Comparison of ENCODE assay signal across 1 cellular context in genomic region chr3:94524102-94524922, GRCh38.
TF ChIP-seq lines count a peak whose summit lies in the region.

No MANE protein-coding gene starts in this region.

TF ChIP-seq in GM23338, 12 proteins besides CTCF, POLR2A, EP300 and RAD21 (continued from another document):
- TF ChIP-seq, protein P1, sequence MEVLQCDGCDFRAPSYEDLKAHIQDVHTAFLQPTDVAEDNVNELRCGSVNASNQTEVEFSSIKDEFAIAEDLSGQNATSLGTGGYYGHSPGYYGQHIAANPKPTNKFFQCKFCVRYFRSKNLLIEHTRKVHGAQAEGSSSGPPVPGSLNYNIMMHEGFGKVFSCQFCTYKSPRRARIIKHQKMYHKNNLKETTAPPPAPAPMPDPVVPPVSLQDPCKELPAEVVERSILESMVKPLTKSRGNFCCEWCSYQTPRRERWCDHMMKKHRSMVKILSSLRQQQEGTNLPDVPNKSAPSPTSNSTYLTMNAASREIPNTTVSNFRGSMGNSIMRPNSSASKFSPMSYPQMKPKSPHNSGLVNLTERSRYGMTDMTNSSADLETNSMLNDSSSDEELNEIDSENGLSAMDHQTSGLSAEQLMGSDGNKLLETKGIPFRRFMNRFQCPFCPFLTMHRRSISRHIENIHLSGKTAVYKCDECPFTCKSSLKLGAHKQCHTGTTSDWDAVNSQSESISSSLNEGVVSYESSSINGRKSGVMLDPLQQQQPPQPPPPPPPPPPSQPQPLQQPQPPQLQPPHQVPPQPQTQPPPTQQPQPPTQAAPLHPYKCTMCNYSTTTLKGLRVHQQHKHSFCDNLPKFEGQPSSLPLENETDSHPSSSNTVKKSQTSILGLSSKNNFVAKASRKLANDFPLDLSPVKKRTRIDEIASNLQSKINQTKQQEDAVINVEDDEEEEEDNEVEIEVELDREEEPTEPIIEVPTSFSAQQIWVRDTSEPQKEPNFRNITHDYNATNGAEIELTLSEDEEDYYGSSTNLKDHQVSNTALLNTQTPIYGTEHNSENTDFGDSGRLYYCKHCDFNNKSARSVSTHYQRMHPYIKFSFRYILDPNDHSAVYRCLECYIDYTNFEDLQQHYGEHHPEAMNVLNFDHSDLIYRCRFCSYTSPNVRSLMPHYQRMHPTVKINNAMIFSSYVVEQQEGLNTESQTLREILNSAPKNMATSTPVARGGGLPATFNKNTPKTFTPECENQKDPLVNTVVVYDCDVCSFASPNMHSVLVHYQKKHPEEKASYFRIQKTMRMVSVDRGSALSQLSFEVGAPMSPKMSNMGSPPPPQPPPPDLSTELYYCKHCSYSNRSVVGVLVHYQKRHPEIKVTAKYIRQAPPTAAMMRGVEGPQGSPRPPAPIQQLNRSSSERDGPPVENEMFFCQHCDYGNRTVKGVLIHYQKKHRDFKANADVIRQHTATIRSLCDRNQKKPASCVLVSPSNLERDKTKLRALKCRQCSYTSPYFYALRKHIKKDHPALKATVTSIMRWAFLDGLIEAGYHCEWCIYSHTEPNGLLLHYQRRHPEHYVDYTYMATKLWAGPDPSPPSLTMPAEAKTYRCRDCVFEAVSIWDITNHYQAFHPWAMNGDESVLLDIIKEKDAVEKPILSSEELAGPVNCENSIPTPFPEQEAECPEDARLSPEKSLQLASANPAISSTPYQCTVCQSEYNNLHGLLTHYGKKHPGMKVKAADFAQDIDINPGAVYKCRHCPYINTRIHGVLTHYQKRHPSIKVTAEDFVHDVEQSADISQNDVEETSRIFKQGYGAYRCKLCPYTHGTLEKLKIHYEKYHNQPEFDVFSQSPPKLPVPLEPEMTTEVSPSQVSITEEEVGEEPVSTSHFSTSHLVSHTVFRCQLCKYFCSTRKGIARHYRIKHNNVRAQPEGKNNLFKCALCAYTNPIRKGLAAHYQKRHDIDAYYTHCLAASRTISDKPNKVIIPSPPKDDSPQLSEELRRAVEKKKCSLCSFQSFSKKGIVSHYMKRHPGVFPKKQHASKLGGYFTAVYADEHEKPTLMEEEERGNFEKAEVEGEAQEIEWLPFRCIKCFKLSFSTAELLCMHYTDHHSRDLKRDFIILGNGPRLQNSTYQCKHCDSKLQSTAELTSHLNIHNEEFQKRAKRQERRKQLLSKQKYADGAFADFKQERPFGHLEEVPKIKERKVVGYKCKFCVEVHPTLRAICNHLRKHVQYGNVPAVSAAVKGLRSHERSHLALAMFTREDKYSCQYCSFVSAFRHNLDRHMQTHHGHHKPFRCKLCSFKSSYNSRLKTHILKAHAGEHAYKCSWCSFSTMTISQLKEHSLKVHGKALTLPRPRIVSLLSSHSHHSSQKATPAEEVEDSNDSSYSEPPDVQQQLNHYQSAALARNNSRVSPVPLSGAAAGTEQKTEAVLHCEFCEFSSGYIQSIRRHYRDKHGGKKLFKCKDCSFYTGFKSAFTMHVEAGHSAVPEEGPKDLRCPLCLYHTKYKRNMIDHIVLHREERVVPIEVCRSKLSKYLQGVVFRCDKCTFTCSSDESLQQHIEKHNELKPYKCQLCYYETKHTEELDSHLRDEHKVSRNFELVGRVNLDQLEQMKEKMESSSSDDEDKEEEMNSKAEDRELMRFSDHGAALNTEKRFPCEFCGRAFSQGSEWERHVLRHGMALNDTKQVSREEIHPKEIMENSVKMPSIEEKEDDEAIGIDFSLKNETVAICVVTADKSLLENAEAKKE (CRISPR knock-in tag; IDR thresholded peaks at IDR 0.05): no peak
- TF ChIP-seq EZH2 (IDR thresholded peaks at IDR 0.05; ENCODE audit: low read depth, unreplicated experiment) (no peak), JUNB (IDR thresholded peaks at IDR 0.05; ENCODE audit: unreplicated experiment) (no peak), CREB1 (CRISPR knock-in tag; IDR thresholded peaks at IDR 0.05; ENCODE audit: low read depth) (no peak)
TF ChIP-seq in GM23338: peak in this region for 0.
